Comparison of ENCODE assay signal across 25 cellular contexts in the genomic region with DNA sequence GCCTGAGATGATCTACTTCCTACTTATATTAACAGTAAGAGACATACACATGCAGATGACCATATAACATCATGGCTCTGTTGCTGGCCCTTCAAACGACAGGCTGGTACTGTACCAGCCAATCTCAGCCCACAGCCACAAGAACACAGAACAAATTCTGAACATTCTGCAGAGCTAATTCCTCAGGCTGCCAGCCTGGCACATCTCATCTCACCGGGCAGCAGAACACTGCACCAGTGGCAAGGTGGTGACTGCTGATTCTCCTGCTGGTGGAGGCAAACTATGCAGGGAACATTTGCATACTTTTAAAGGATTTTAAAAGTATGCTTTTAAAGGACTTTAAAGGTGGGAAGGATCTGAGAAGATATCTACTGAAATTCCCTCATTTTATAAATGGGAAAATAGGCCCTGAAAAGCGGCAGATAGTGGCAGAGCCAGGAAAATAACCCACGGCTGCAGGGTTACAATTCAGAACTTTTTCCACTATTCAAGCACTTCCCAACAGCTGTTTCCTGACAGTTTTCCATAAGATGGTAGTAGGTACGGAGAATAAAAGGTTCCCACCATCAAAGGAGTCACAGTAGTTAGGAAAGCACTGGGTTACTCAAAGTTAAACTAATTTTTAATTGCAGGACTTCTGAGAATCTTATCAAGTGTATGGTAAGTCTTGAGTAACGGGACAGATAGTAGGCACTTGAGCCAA.
"Had no signal": no experiment of that assay in that cellular context is flagged by ENCODE, and none has a peak within 500 bp of the region (broad histone marks: within the 10 kb centered on the region; RNA-seq: fewer than 3 reads in every experiment).

No MANE protein-coding gene starts in this region.

- H3K36me3 Mint-ChIP-seq: neural progenitor cell had no signal

- H3K27ac ChIP-seq: cardiac muscle cell, epithelial cell of prostate, esophagus squamous epithelium, left lung, neural progenitor cell, spleen, suprapubic skin, tibial artery had no signal

- DNase-seq: activated CD4-positive, alpha-beta T cell treated with anti-CD3 and anti-CD28 coated beads, Interleukin-2, amount 10 ng/mL, durations not matched to agents 7 days and 5 days; activated CD4-positive, CD25-positive, alpha-beta regulatory T cell treated with anti-CD3 and anti-CD28 coated beads, Interleukin-2, amount 50 U/mL, for 72 hours; activated CD8-positive, alpha-beta memory T cell treated with anti-CD3 and anti-CD28 coated beads, Interleukin-2, amount 10 ng/mL, durations not matched to agents 7 days and 5 days; activated CD8-positive, alpha-beta T cell treated with anti-CD3 and anti-CD28 coated beads, Interleukin-2, amount 10 ng/mL, durations not matched to agents 7 days and 5 days; activated naive CD4-positive, alpha-beta T cell; activated T-cell treated with anti-CD3 and anti-CD28 coated beads, Interleukin-2, amount 50 U/mL, for 48 hours; anterior cingulate cortex; cortex of kidney; esophagus squamous epithelium; foreskin melanocyte; left lung; occipital lobe; right cardiac atrium; spleen; stimulated activated naive CD4-positive, alpha-beta T cell; SW 1271; T1000; tibial artery had no signal

- ATAC-seq: activated CD8-positive, alpha-beta memory T cell treated with anti-CD3 and anti-CD28 coated beads, Interleukin-2, amount 10 ng/mL, durations not matched to agents 7 days and 5 days; activated CD8-positive, alpha-beta T cell treated with anti-CD3 and anti-CD28 coated beads, Interleukin-2, amount 10 ng/mL, durations not matched to agents 7 days and 5 days; activated naive CD4-positive, alpha-beta T cell treated with anti-CD3 and anti-CD28 coated beads, Interleukin-2, amount 50 U/mL, for 72 hours; left lung had no signal

- H3K4me1 Mint-ChIP-seq: activated CD4-positive, alpha-beta T cell treated with anti-CD3 and anti-CD28 coated beads, Interleukin-2, amount 10 ng/mL, durations not matched to agents 7 days and 5 days had no signal

- H3K9me3 Mint-ChIP-seq: neural progenitor cell had no signal

- H3K9me3 ChIP-seq: esophagus squamous epithelium, suprapubic skin, tibial artery had no signal

- H3K27me3 ChIP-seq: cardiac muscle cell, esophagus squamous epithelium, left lung, neural progenitor cell, spleen, suprapubic skin, tibial artery had no signal

- H3K36me3 ChIP-seq: cardiac muscle cell, neural progenitor cell, suprapubic skin, tibial artery had no signal

- H3K4me3 ChIP-seq: cardiac muscle cell, esophagus squamous epithelium, left lung, neural progenitor cell, spleen, suprapubic skin, tibial artery had no signal

- H3K27me3 Mint-ChIP-seq: activated CD4-positive, alpha-beta T cell treated with anti-CD3 and anti-CD28 coated beads, Interleukin-2, amount 10 ng/mL, durations not matched to agents 7 days and 5 days; activated CD8-positive, alpha-beta memory T cell treated with anti-CD3 and anti-CD28 coated beads, Interleukin-2, amount 10 ng/mL, durations not matched to agents 7 days and 5 days had no signal

- H3K4me3 Mint-ChIP-seq: activated CD4-positive, alpha-beta T cell treated with anti-CD3 and anti-CD28 coated beads, Interleukin-2, amount 10 ng/mL, durations not matched to agents 7 days and 5 days; activated CD8-positive, alpha-beta memory T cell treated with anti-CD3 and anti-CD28 coated beads, Interleukin-2, amount 10 ng/mL, durations not matched to agents 7 days and 5 days; activated CD8-positive, alpha-beta T cell treated with anti-CD3 and anti-CD28 coated beads, Interleukin-2, amount 10 ng/mL, durations not matched to agents 7 days and 5 days; neural progenitor cell; T-helper 1 cell treated with Interleukin-12 subunit alpha and Interleukin-12 subunit beta and Interleukin-4 antibody, amounts not matched to agents 30 μg/mL and 1 μg/mL, for 36 hours had no signal

- H3K27ac Mint-ChIP-seq: activated CD4-positive, alpha-beta T cell treated with anti-CD3 and anti-CD28 coated beads, Interleukin-2, amount 10 ng/mL, durations not matched to agents 7 days and 5 days; activated CD8-positive, alpha-beta memory T cell treated with anti-CD3 and anti-CD28 coated beads, Interleukin-2, amount 10 ng/mL, durations not matched to agents 7 days and 5 days; activated CD8-positive, alpha-beta T cell treated with anti-CD3 and anti-CD28 coated beads, Interleukin-2, amount 10 ng/mL, durations not matched to agents 7 days and 5 days; activated T-helper 2 cell treated with anti-CD3 and anti-CD28 coated beads, Interferon-gamma antibody, Interleukin-2, Interleukin-4, amounts not matched to agents 10 μg/mL and 5 μg/mL and 100 μg/mL, durations not matched to agents 14 hours and 24 hours and 36 hours; neural progenitor cell; T-helper 1 cell treated with Interleukin-12 subunit alpha and Interleukin-12 subunit beta and Interleukin-4 antibody, amounts not matched to agents 30 μg/mL and 1 μg/mL, for 36 hours had no signal

- H3K4me2 ChIP-seq: neural progenitor cell had no signal

- H3K9ac ChIP-seq: neural progenitor cell had no signal

- H3K4me1 ChIP-seq: neural progenitor cell, suprapubic skin had no signal
